In genomic region chr13:36915106-36915505, GRCh38 we compare ENCODE assay signal across 1 cellular context.
TF ChIP-seq lines count a peak whose summit lies in the region.

No MANE protein-coding gene starts in this region.

TF ChIP-seq in HepG2, 621 proteins besides CTCF, POLR2A, EP300 and RAD21 (continued from another document):
- TF ChIP-seq PRDM15 (CRISPR knock-in tag; IDR thresholded peaks at IDR 0.05) (no peak), ZNF788 (CRISPR knock-in tag; IDR thresholded peaks at IDR 0.05; ENCODE audit: borderline replicate concordance) (no peak), TRAFD1 (CRISPR knock-in tag; IDR thresholded peaks at IDR 0.05; ENCODE audit: borderline replicate concordance) (no peak), SMC3 (IDR thresholded peaks at IDR 0.05; ENCODE audit: low read length) (no peak), UBTF (CRISPR knock-in tag; IDR thresholded peaks at IDR 0.05) (no peak)
